Comparison of ENCODE assay signal across 7 cellular contexts in the genomic region with DNA sequence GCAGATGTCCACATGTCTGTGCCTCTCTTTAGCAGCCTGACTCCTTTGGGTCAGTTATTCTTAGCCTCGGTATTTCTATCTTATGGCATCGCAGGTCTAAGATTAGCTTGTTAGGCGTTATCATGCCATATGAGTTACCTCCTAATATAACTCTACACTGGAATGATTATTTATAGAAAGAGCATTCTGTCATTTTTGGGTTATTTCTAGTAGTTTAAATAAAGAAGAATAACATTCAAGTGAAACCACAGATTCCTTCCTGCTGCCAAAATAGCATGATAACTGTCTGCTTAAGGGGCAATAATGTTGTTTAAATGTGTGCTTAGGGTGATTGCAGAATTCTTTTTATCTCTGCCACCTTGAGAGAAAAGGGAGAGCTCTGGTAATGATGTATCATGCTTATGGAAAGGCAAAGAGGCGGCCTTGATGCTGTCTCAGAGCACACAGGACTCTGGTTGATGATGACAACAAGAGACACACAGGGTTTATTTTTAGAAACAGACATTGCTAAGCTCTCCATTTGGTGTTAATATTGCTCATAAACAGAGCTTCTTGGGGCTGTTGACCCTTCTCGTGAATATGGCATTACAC. TPM values are rescaled to one million over a fixed set of nuclear protein-coding genes. Genes with fewer than 3 reads are reported as not detected.
DNase-seq lines count a peak whose midpoint lies in the region; ATAC-seq and TF ChIP-seq lines count a peak whose summit lies in the region.

No MANE protein-coding gene starts in this region.

- H3K4me1 Mint-ChIP-seq in CD8-positive, alpha-beta T cell (ENCODE audit: low read depth) = peaks cover 3% of the 10 kb centered on the region

- H3K27ac ChIP-seq in smooth muscle cell (ENCODE audit: low read depth) (peak overlapping the region; percentile 92), neuronal stem cell (replicated peaks; ENCODE audit: low read length) (no peak overlapping the region), Peyer's patch (peak overlapping the region in 2 of 4 donors; percentile 11 to 59)
- H3K27ac ChIP-seq in CD8-positive, alpha-beta T cell (ENCODE audit: low read depth, low read length) = no peak overlapping the region

- DNase-seq in adipocyte (ENCODE audit: low read depth) = peak; percentile 62
- DNase-seq in smooth muscle cell (lab: John Stamatoyannopoulos, UW; ENCODE audit: unreplicated experiment) = no peak
- no peak for DNase-seq in neuronal stem cell (ENCODE audit: low spot score)
- no peak for DNase-seq in Peyer's patch
- DNase-seq in CD8-positive, alpha-beta T cell = no peak

- intact Hi-C loops in CD8-positive, alpha-beta T cell (cut with DNase I, micrococcal nuclease) = no loop called here

- TF ChIP-seq CTCF in smooth muscle cell (IDR thresholded peaks at IDR 0.05; ENCODE audit: borderline replicate concordance, insufficient read depth, poor library complexity, severe bottlenecking) (no peak), Peyer's patch (IDR thresholded peaks at IDR 0.05) (no peak)
- no peak for TF ChIP-seq CTCF in CD8-positive, alpha-beta T cell (IDR thresholded peaks at IDR 0.05)

- H2BK15ac ChIP-seq in neuronal stem cell (ENCODE audit: low read length) = no peak overlapping the region

- H3K27me3 ChIP-seq in adipocyte (replicated peaks; ENCODE audit: control insufficient read depth, insufficient read depth, low read length) (no peaks in the 10 kb centered on the region), smooth muscle cell (ENCODE audit: low read depth) (no peaks in the 10 kb centered on the region), neuronal stem cell (ENCODE audit: control insufficient read depth in 3 of 3, insufficient read depth in 3 of 3, low read depth in 1 of 3, low read length in 3 of 3) (no peaks in the 10 kb centered on the region), Peyer's patch (no peaks in the 10 kb centered on the region)
- H3K27me3 ChIP-seq in CD8-positive, alpha-beta T cell (ENCODE audit: insufficient read depth, low read length) = no peaks in the 10 kb centered on the region

- H3K36me3 ChIP-seq in adipocyte (ENCODE audit: control insufficient read depth, insufficient read depth, low read length, severe bottlenecking) (no peaks in the 10 kb centered on the region), smooth muscle cell (ENCODE audit: low read depth) (no peaks in the 10 kb centered on the region), neuronal stem cell (replicated peaks in 1 of 2; ENCODE audit: control insufficient read depth in 2 of 2, insufficient read depth in 2 of 2, low read length in 2 of 2) (no peaks in the 10 kb centered on the region), Peyer's patch (no peaks in the 10 kb centered on the region)
- H3K36me3 ChIP-seq in CD8-positive, alpha-beta T cell (ENCODE audit: insufficient read depth, low read length) = no peaks in the 10 kb centered on the region

- peak; percentile 48 for ATAC-seq in GM19035 (IDR thresholded peaks at IDR 0.05; ENCODE audit: unreplicated experiment)
- ATAC-seq in HG03045 (IDR thresholded peaks at IDR 0.05; ENCODE audit: unreplicated experiment) = peak; percentile 43
- ATAC-seq in CD8-positive, alpha-beta T cell = no peak

- H3K4me3 ChIP-seq in adipocyte (ENCODE audit: low read length) = no peak overlapping the region
- H3K4me3 ChIP-seq in smooth muscle cell = no peak overlapping the region
- no peak overlapping the region for H3K4me3 ChIP-seq in neuronal stem cell (ENCODE audit: low read length in 2 of 2)
- no peak overlapping the region for H3K4me3 ChIP-seq in Peyer's patch
- H3K4me3 ChIP-seq in CD8-positive, alpha-beta T cell (ENCODE audit: low read depth, low read length) = no peak overlapping the region

- no peaks in the 10 kb centered on the region for H4K20me1 ChIP-seq in smooth muscle cell (ENCODE audit: low read depth)

- no peak overlapping the region for H2BK120ac ChIP-seq in neuronal stem cell (ENCODE audit: low read depth, low read length)

- POLR2A ChIA-PET in CD8-positive, alpha-beta T cell (lab: Charles Lee) = no interaction called here

- H3K4me1 ChIP-seq in adipocyte (ENCODE audit: control insufficient read depth, insufficient read depth, low read length) (peaks cover 26% of the 10 kb centered on the region), smooth muscle cell (ENCODE audit: low read depth) (peaks cover 16% of the 10 kb centered on the region), neuronal stem cell (ENCODE audit: control insufficient read depth in 2 of 2, insufficient read depth in 1 of 2, low read depth in 1 of 2, low read length in 2 of 2) (peaks cover 3% of the 10 kb centered on the region in 2 donors), Peyer's patch (no peaks in the 10 kb centered on the region)
- no peaks in the 10 kb centered on the region for H3K4me1 ChIP-seq in CD8-positive, alpha-beta T cell (ENCODE audit: insufficient read depth, low read length)

- H2AK5ac ChIP-seq in neuronal stem cell (ENCODE audit: low read depth, low read length) = no peak overlapping the region

- no peaks in the 10 kb centered on the region for H3K79me1 ChIP-seq in neuronal stem cell (ENCODE audit: low read depth, low read length)

- 36% methylated on average over 5 of the region's 5 CpGs for WGBS in smooth muscle cell (ENCODE audit: low lambda C conversion rate)
- WGBS in neuronal stem cell (ENCODE audit: extremely low coverage in 2 of 2, insufficient read length in 2 of 2, insufficient replicate concordance in 1 of 2), 2 donors = no CpG with 5 or more reads among the region's 5 CpGs

- CTCF ChIA-PET in CD8-positive, alpha-beta T cell (lab: Charles Lee) = interaction anchor here (0.7 kb wide), 1 partner anchor 1968 kb away, joined by 3 read pairs; no protein-coding TSS in a partner anchor

- H3K9ac ChIP-seq in adipocyte (ENCODE audit: low read length) = no peak overlapping the region
- peak overlapping the region; percentile 44 for H3K9ac ChIP-seq in smooth muscle cell (ENCODE audit: low read depth)
- no peak overlapping the region for H3K9ac ChIP-seq in neuronal stem cell (ENCODE audit: low read depth, low read length, poor library complexity)

- no peaks in the 10 kb centered on the region for H3K36me3 Mint-ChIP-seq in CD8-positive, alpha-beta T cell

- TF ChIP-seq POLR2A in Peyer's patch (IDR thresholded peaks at IDR 0.05) = no peak

- no peaks in the 10 kb centered on the region for H3K9me3 ChIP-seq in adipocyte (ENCODE audit: control insufficient read depth, low read length)
- H3K9me3 ChIP-seq in smooth muscle cell (replicated peaks; ENCODE audit: low read depth) = no peaks in the 10 kb centered on the region
- H3K9me3 ChIP-seq in neuronal stem cell (replicated peaks in 1 of 2; ENCODE audit: control insufficient read depth in 2 of 2, insufficient read depth in 1 of 2, low read depth in 1 of 2, low read length in 2 of 2) = no peaks in the 10 kb centered on the region
- H3K9me3 ChIP-seq in Peyer's patch = no peaks in the 10 kb centered on the region
- no peaks in the 10 kb centered on the region for H3K9me3 ChIP-seq in CD8-positive, alpha-beta T cell (ENCODE audit: low read length)

- H3K4me2 ChIP-seq in smooth muscle cell (peak overlapping the region; percentile 55), neuronal stem cell (ENCODE audit: insufficient read depth, low read length, poor library complexity, severe bottlenecking) (no peak overlapping the region)

- no peaks in the 10 kb centered on the region for H3K27me3 Mint-ChIP-seq in CD8-positive, alpha-beta T cell (ENCODE audit: low read depth)

- H4K91ac ChIP-seq in neuronal stem cell (ENCODE audit: low read depth, low read length, poor library complexity) = no peak overlapping the region

- H3K4ac ChIP-seq in neuronal stem cell (ENCODE audit: low read length) = no peak overlapping the region

- H3K18ac ChIP-seq in neuronal stem cell (ENCODE audit: low read length) = no peak overlapping the region

- H2BK5ac ChIP-seq in neuronal stem cell (ENCODE audit: low read length) = no peak overlapping the region

- no peaks in the 10 kb centered on the region for H3K79me2 ChIP-seq in smooth muscle cell (ENCODE audit: low read depth)

- no peak overlapping the region for H3K23ac ChIP-seq in neuronal stem cell (ENCODE audit: low read depth, low read length, poor library complexity)

- no peak overlapping the region for H2BK12ac ChIP-seq in neuronal stem cell (ENCODE audit: low read length)

- H3K27ac Mint-ChIP-seq in CD8-positive, alpha-beta T cell = no peak overlapping the region

- H3K9me3 Mint-ChIP-seq in CD8-positive, alpha-beta T cell = no peaks in the 10 kb centered on the region

- no peak overlapping the region for H3K4me3 Mint-ChIP-seq in CD8-positive, alpha-beta T cell

- no peak overlapping the region for H3K14ac ChIP-seq in neuronal stem cell (ENCODE audit: low read length)

- no peak overlapping the region for H4K8ac ChIP-seq in neuronal stem cell (ENCODE audit: low read depth, low read length)

- H2AFZ ChIP-seq in smooth muscle cell (ENCODE audit: low read depth) (peak overlapping the region; percentile 61), neuronal stem cell (ENCODE audit: low read length) (no peak overlapping the region)

- H3F3A ChIP-seq in smooth muscle cell (ENCODE audit: low read depth) = no peaks in the 10 kb centered on the region

RNA-seq across cellular contexts. Expression of gene HDAC9, which starts 10.4 kb away (rescaled TPM):
- total RNA-seq in smooth muscle cell (7.1 and 9.2 TPM in 2 replicates), Peyer's patch (10 to 100 TPM in 1 of 4 donors, 1 to 10 TPM in 2, under 1 TPM in 1; 0.88 to 75.9 (median 4.4) TPM)
- 2.2 and 2.5 TPM in 2 replicates for polyA plus RNA-seq in smooth muscle cell
- polyA plus RNA-seq in neuronal stem cell (2013, experiment 1 of 2) = 21.9 TPM
- polyA plus RNA-seq in neuronal stem cell (2013, experiment 2 of 2) = 21.7 TPM
- total RNA-seq in CD8-positive, alpha-beta T cell = under 1 TPM; 0.89 to 0.95 TPM
